In the genomic region with DNA sequence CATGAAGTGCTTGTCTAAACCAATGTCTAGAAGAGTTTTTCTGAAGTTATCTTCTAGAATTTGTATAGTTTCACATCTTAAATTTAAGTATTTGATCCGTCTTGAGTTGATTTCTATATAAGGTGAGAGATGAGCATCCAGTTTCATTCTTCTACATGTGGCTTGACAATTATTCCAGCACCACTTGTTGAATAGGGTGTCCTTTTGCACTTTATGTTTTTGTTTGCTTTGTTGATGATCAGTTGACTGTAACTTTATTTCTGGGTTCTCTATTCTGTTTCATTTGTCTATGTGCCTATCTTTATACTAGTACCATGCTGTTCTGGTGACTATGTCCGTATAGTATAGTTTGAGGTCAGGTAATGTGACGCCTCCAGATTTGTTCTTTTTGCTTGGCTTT, we compare ENCODE assay signal across 35 cellular contexts.
"Had no signal": no experiment of that assay in that cellular context is flagged by ENCODE, and none has a peak within 500 bp of the region (broad histone marks: within the 10 kb centered on the region; RNA-seq: fewer than 3 reads in every experiment).

No MANE protein-coding gene starts in this region.

- H3K27me3 ChIP-seq: MG63 had no signal

- DNase-seq: Karpas-422, Kasumi-1, MG63, MM.1S, MV-4-11, NCI-H1048, NCI-H1092, NCI-H1092 treated with DMSO at 0.1 percent for 48 hours, NCI-H1105, NCI-H1105 treated with DMSO at 0.1 percent for 48 hours, NCI-H1417, NCI-H1417 treated with DMSO at 0.1 percent for 48 hours, NCI-H1436, NCI-H1436 treated with DMSO at 0.1 percent for 48 hours, NCI-H146, NCI-H1694, NCI-H1694 treated with DMSO at 0.1 percent for 48 hours, NCI-H187, NCI-H187 treated with DMSO at 0.1 percent for 48 hours, NCI-H1930, NCI-H2029, NCI-H2029 treated with DMSO at 0.1 percent for 48 hours, NCI-H2081, NCI-H2081 treated with DMSO at 0.1 percent for 48 hours, NCI-H2107, NCI-H2171, NCI-H2171 treated with DMSO at 0.1 percent for 48 hours, NCI-H2227 treated with DMSO at 0.1 percent for 48 hours, NCI-H226, NCI-H345, NCI-H446, NCI-H446 treated with DMSO at 0.1 percent for 48 hours, NCI-H510A, NCI-H510A treated with DMSO at 0.1 percent for 48 hours, NCI-H524 had no signal

- H3K36me3 ChIP-seq: MG63 had no signal

- H3K9me3 ChIP-seq: MG63 had no signal

- H3K4me3 ChIP-seq: MG63 had no signal
